Comparison of ENCODE assay signal across 1 cellular context in genomic region chr1:154481058-154481457, GRCh38.
TF ChIP-seq lines count a peak whose summit lies in the region.

No MANE protein-coding gene starts in this region.

TF ChIP-seq in HEK293, 187 proteins besides CTCF, POLR2A, EP300 and RAD21 (continued from another document):
- TF ChIP-seq PRDM4 (tag by site-specific recombination; IDR thresholded peaks at IDR 0.05) (no peak), ZNF623 (tag by site-specific recombination; IDR thresholded peaks at IDR 0.05) (0 out of 2 replicates have a peak, but pooled peaks have one; percentile 11), ZNF561 (tag by site-specific recombination; IDR thresholded peaks at IDR 0.05; ENCODE audit: borderline replicate concordance) (no peak), ZFHX2 (tag by site-specific recombination; conservative IDR thresholded peaks at IDR 0.05) (0 out of 2 replicates have a peak, but pooled peaks have one; percentile 10), HIC1 (tag by site-specific recombination; IDR thresholded peaks at IDR 0.05) (no peak), ZNF24 (tag by site-specific recombination; IDR thresholded peaks at IDR 0.05) (no peak), ZNF660 (tag by site-specific recombination; IDR thresholded peaks at IDR 0.05) (peak; percentile 59; the same call in 1 of the 2 replicates), ZIC2 (tag by site-specific recombination; IDR thresholded peaks at IDR 0.05) (peak; percentile 28; the same call in 1 of the 2 replicates), ZNF645 (tag by site-specific recombination; IDR thresholded peaks at IDR 0.05) (no peak), ELK4 (IDR thresholded peaks at IDR 0.05; ENCODE audit: borderline replicate concordance, low read depth, low read length) (no peak), YY2 (tag by site-specific recombination; IDR thresholded peaks at IDR 0.05) (0 out of 2 replicates have a peak, but pooled peaks have one; percentile 35), ZBTB1 (tag by site-specific recombination; IDR thresholded peaks at IDR 0.05) (no peak), ZNF416 (tag by site-specific recombination; IDR thresholded peaks at IDR 0.05) (no peak), SP7 (tag by site-specific recombination; IDR thresholded peaks at IDR 0.05) (no peak), OSR2 (tag by site-specific recombination; IDR thresholded peaks at IDR 0.05) (peak; percentile 48; the same call in 1 of the 2 replicates), ZFP41 (tag by site-specific recombination; IDR thresholded peaks at IDR 0.05; ENCODE audit: borderline replicate concordance) (no peak), ZNF398 (tag by site-specific recombination; IDR thresholded peaks at IDR 0.05) (no peak), ZNF518A (tag by site-specific recombination; conservative IDR thresholded peaks at IDR 0.05; ENCODE audit: low read depth) (no peak), ZNF157 (tag by site-specific recombination; IDR thresholded peaks at IDR 0.05) (no peak), ZNF169 (tag by site-specific recombination; IDR thresholded peaks at IDR 0.05) (no peak), ZNF140 (tag by site-specific recombination; IDR thresholded peaks at IDR 0.05) (no peak), KLF9 (tag by site-specific recombination; IDR thresholded peaks at IDR 0.05; ENCODE audit: low read depth) (no peak), ZNF174 (tag by site-specific recombination; IDR thresholded peaks at IDR 0.05) (no peak), HOXD13 (CRISPR knock-in tag; IDR thresholded peaks at IDR 0.05; ENCODE audit: borderline replicate concordance) (no peak), PRDM6 (tag by site-specific recombination; IDR thresholded peaks at IDR 0.05) (no peak), ZNF426 (tag by site-specific recombination; IDR thresholded peaks at IDR 0.05) (no peak), KLF10 (tag by site-specific recombination; IDR thresholded peaks at IDR 0.05) (no peak), ZNF544 (tag by site-specific recombination; IDR thresholded peaks at IDR 0.05) (no peak), KLF17 (tag by site-specific recombination; IDR thresholded peaks at IDR 0.05) (no peak), ATF2 (tag by site-specific recombination; IDR thresholded peaks at IDR 0.05; ENCODE audit: low read depth) (no peak), ZNF266 (tag by site-specific recombination; IDR thresholded peaks at IDR 0.05; ENCODE audit: low read depth) (no peak), PBX3 (CRISPR knock-in tag; IDR thresholded peaks at IDR 0.05) (no peak), FEZF1 (tag by site-specific recombination; IDR thresholded peaks at IDR 0.05) (0 out of 2 replicates have a peak, but pooled peaks have one; percentile 31)
TF ChIP-seq in HEK293: peak in this region for 7.
